8 cellular contexts compared by ENCODE assay signal in the genomic region with DNA sequence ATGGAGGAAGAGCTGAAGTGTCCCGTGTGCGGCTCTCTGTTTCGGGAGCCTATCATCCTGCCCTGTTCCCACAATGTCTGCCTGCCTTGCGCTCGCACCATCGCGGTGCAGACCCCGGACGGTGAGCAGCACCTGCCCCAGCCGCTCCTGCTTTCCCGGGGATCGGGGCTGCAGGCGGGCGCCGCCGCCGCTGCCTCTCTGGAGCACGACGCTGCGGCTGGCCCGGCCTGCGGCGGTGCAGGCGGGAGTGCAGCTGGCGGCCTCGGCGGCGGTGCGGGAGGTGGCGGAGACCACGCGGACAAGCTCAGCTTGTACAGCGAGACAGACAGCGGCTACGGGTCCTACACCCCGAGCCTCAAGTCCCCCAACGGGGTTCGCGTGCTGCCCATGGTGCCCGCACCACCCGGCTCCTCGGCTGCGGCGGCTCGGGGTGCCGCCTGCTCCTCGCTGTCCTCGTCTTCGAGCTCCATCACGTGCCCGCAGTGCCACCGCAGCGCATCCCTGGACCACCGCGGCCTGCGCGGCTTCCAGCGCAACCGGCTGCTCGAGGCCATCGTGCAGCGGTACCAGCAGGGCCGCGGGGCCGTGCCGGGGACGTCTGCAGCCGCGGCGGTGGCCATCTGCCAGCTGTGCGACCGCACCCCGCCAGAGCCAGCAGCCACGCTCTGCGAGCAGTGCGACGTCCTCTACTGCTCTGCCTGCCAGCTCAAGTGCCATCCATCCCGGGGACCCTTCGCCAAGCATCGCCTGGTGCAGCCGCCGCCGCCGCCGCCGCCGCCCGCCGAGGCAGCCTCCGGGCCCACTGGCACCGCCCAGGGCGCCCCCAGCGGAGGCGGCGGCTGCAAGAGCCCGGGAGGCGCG. TPM values are rescaled to one million over a fixed set of nuclear protein-coding genes. Genes with fewer than 3 reads are reported as not detected.
DNase-seq lines count a peak whose midpoint lies in the region; ATAC-seq and TF ChIP-seq lines count a peak whose summit lies in the region.

No MANE protein-coding gene starts in this region.

- peaks cover 30% of the 10 kb centered on the region for H3K27me3 ChIP-seq in fibroblast of lung (ENCODE audit: control insufficient read depth, insufficient read depth, low read length)
- H3K27me3 ChIP-seq in gastrocnemius medialis: peaks cover 48 to 65% (median 52%) of the 10 kb centered on the region in 3 donors
- peaks cover 15 to 19% of the 10 kb centered on the region in 2 donors for H3K27me3 ChIP-seq in uterus

- no peak overlapping the region for H2AFZ ChIP-seq in fibroblast of lung (ENCODE audit: low read length)

- in situ Hi-C loops in gastrocnemius medialis (cut with MboI; ENCODE audit: low sequenced_read_pairs in 4 of 4): no loop called here

- H3K27ac ChIP-seq in fibroblast of lung (ENCODE audit: insufficient read depth, low read length): no peak overlapping the region
- H3K27ac ChIP-seq in gastrocnemius medialis: no peak overlapping the region
- no peak overlapping the region for H3K27ac ChIP-seq in uterus

- H4K20me1 ChIP-seq in fibroblast of lung (ENCODE audit: control insufficient read depth, extremely low read depth, insufficient read depth, low read length): no peaks in the 10 kb centered on the region

- peak; percentile 76 for DNase-seq in NCI-H2227 (lab: John Stamatoyannopoulos, UW; ENCODE audit: unreplicated experiment)
- DNase-seq in NCI-H2227 treated with DMSO at 0.1 percent for 48 hours (lab: John Stamatoyannopoulos, UW): no peak
- peak; percentile 50 for DNase-seq in NCI-H345 (lab: John Stamatoyannopoulos, UW)
- no peak for DNase-seq in fibroblast of lung (ENCODE audit: low read depth in 2 of 2)
- no peak for DNase-seq in gastrocnemius medialis
- DNase-seq in NCI-H1436 treated with DMSO at 0.1 percent for 48 hours (lab: John Stamatoyannopoulos, UW): no peak
- no peak for DNase-seq in uterus
- no peak for DNase-seq in activated CD4-positive, CD25-positive, alpha-beta regulatory T cell treated with anti-CD3 and anti-CD28 coated beads, Interleukin-2, amount 50 U/mL, for 72 hours

- H3K36me3 ChIP-seq in fibroblast of lung (ENCODE audit: control insufficient read depth, insufficient read depth, low read length) (no peaks in the 10 kb centered on the region), gastrocnemius medialis (no peaks in the 10 kb centered on the region), uterus (no peaks in the 10 kb centered on the region)

- no peaks in the 10 kb centered on the region for H3K9me3 ChIP-seq in fibroblast of lung (ENCODE audit: control insufficient read depth, insufficient read depth, low read depth, low read length)
- H3K9me3 ChIP-seq in gastrocnemius medialis: no peaks in the 10 kb centered on the region
- H3K9me3 ChIP-seq in uterus: no peaks in the 10 kb centered on the region

- ATAC-seq in gastrocnemius medialis: no peak

- H3K4me1 ChIP-seq in fibroblast of lung (ENCODE audit: control insufficient read depth, extremely low read depth, insufficient read depth, low read length) (peaks cover 4% of the 10 kb centered on the region), gastrocnemius medialis (peaks cover 9 to 17% of the 10 kb centered on the region in 2 donors), uterus (peaks cover 0 to 20% of the 10 kb centered on the region in 2 donors)

- no peak for TF ChIP-seq CTCF in fibroblast of lung (conservative IDR thresholded peaks at IDR 0.05 in 1 of 2, IDR thresholded peaks at IDR 0.05 in 1 of 2; ENCODE audit: low read depth in 1 of 2, low read length in 2 of 2)
- TF ChIP-seq CTCF in gastrocnemius medialis (IDR thresholded peaks at IDR 0.05 in 4 of 5, conservative IDR thresholded peaks at IDR 0.05 in 1 of 5): no peak
- TF ChIP-seq CTCF in uterus (IDR thresholded peaks at IDR 0.05): no peak

- intact Hi-C loops in gastrocnemius medialis (cut with DNase I; ENCODE audit: low total_unique reads) (no loop called here), uterus (cut with DNase I; ENCODE audit: low total_unique reads) (no loop called here)

- no peaks in the 10 kb centered on the region for H3K79me2 ChIP-seq in fibroblast of lung (ENCODE audit: control insufficient read depth, insufficient read depth, low read length)

- peak overlapping the region in 1 of 4 experiments; percentile 21 for H3K4me3 ChIP-seq in fibroblast of lung (replicated peaks in 1 of 4; ENCODE audit: control extremely low read depth in 1 of 4, insufficient read depth in 1 of 4, low read depth in 3 of 4, low read length in 4 of 4)
- peak overlapping the region in 3 of 4 donors; percentile 33 to 53 (median 44) for H3K4me3 ChIP-seq in gastrocnemius medialis
- H3K4me3 ChIP-seq in uterus: no peak overlapping the region

- peak overlapping the region; percentile 51 for H3K4me2 ChIP-seq in fibroblast of lung (ENCODE audit: extremely low read depth, insufficient read depth, low read length)

- TF ChIP-seq POLR2A in gastrocnemius medialis (IDR thresholded peaks at IDR 0.05) (no peak), uterus (IDR thresholded peaks at IDR 0.05) (no peak)

- no peak overlapping the region for H3K9ac ChIP-seq in fibroblast of lung (ENCODE audit: insufficient read depth, low read length)

RNA-seq across cellular contexts. Expression of a gene that starts 1.3 kb away (rescaled TPM):
- total RNA-seq in fibroblast of lung (under 0.01 and 0.17 TPM in 2 replicates), gastrocnemius medialis (not detected), uterus (1 to 10 TPM in 1 of 4 donors, not detected in 3; 1.1 TPM)
- polyA plus RNA-seq in fibroblast of lung: 0.02 TPM in 2 replicates
- 0.03 TPM in 1 of 2 replicates, not detected in the other for polyA plus RNA-seq in fibroblast of lung (2012)
- polyA minus RNA-seq in fibroblast of lung (ENCODE audit: low replicate concordance): not detected in 2 replicates

Comparison
In these comparisons a context has a peak if more than half of its experiments do, and no peak if none do; other contexts are left out.
1. DNase-seq: peak in NCI-H2227 (single experiment) and NCI-H345 (single experiment); none in NCI-H2227 treated with DMSO at 0.1 percent for 48 hours (single experiment), fibroblast of lung (0 of 2), gastrocnemius medialis (0 of 2), NCI-H1436 treated with DMSO at 0.1 percent for 48 hours (single experiment), uterus (0 of 2) and activated CD4-positive, CD25-positive, alpha-beta regulatory T cell treated with anti-CD3 and anti-CD28 coated beads, Interleukin-2, amount 50 U/mL, for 72 hours (single experiment).
2. H3K4me3 ChIP-seq: peak in gastrocnemius medialis (3 of 4); none in uterus (0 of 2).